12 cellular contexts compared by ENCODE assay signal in the genomic region with DNA sequence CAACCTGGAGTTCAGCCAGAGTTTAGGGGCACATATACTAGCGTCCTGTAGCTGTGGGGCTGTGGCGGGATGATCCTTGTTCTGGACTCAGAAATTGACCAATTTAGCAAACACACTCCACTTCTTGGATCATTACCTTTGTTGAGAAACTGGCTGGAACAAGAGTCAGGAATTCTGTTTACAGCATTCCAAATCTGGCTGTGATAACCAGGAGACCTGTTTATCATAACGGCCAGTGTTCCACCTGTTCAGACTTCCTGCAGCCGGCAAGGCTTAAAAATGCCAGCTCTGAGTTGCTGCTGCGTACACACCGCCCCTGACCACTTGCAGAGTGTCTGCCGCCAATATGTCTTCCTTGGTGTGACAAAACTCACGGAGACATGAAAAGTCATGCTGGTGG.
"Had no signal": no experiment of that assay in that cellular context is flagged by ENCODE, and none has a peak within 500 bp of the region (broad histone marks: within the 10 kb centered on the region; RNA-seq: fewer than 3 reads in every experiment).

No MANE protein-coding gene starts in this region.

- DNase-seq: activated CD4-positive, CD25-positive, alpha-beta regulatory T cell; activated CD8-positive, alpha-beta memory T cell treated with anti-CD3 and anti-CD28 coated beads for 24 hours; activated naive CD8-positive, alpha-beta T cell treated with anti-CD3 and anti-CD28 coated beads, Interleukin-2, amount 10 ng/mL, durations not matched to agents 7 days and 5 days; central memory CD4-positive, alpha-beta T cell; cortex of kidney; effector CD4-positive, alpha-beta T cell; islet precursor cell; left lung; mucosa of descending colon; stimulated activated naive B cell treated with anti-CD40 and anti-IgM and Interleukin-4, amounts not matched to agents 10 μg/mL and 1 μg/mL and 100 μg/mL, for 72 hours; tibial artery; uterus had no signal
